19 cellular contexts compared by ENCODE assay signal in genomic region chr7:103880201-103880600, GRCh38.
"Had no signal": no experiment of that assay in that cellular context is flagged by ENCODE, and none has a peak within 500 bp of the region (broad histone marks: within the 10 kb centered on the region; RNA-seq: fewer than 3 reads in every experiment).

No MANE protein-coding gene starts in this region.

- ATAC-seq: foreskin keratinocyte; left lung; mucosa of descending colon; natural killer cell treated with Interleukin-12 subunit alpha and Interleukin-12 subunit beta and Interleukin-15 and Interleukin-18, amount 100 ng/mL, for 72 hours; right lobe of liver; stimulated activated naive B cell treated with anti-CD40 and anti-IgM and Interleukin-4, amounts not matched to agents 10 μg/mL and 1 μg/mL and 100 μg/mL, for 72 hours had no signal

- H3K4me3 ChIP-seq: colonic mucosa, esophagus muscularis mucosa, left lung, mucosa of descending colon, right lobe of liver, thoracic aorta, tibial nerve, upper lobe of left lung had no signal

- H3K4me1 ChIP-seq: colonic mucosa, esophagus muscularis mucosa, foreskin keratinocyte, left lung, parathyroid adenoma, right lobe of liver, upper lobe of left lung had no signal

- H3K9me3 ChIP-seq: colonic mucosa, esophagus muscularis mucosa, mucosa of descending colon, neutrophil, right lobe of liver, thoracic aorta had no signal

- H3K27me3 ChIP-seq: colonic mucosa, esophagus muscularis mucosa, foreskin keratinocyte, left lung, neutrophil, right lobe of liver, tibial nerve, upper lobe of left lung had no signal

- H3K27ac ChIP-seq: colonic mucosa, esophagus muscularis mucosa, foreskin keratinocyte, left lung, neutrophil, parathyroid adenoma, right lobe of liver, thoracic aorta, tibial nerve, upper lobe of left lung had no signal

- DNase-seq: colonic mucosa; effector CD8-positive, alpha-beta T cell; foreskin keratinocyte; left lung; mesenchymal stem cell; mucosa of descending colon; naive B cell; right lobe of liver; small intestine; stimulated activated CD4-positive, alpha-beta T cell treated with anti-CD3 and anti-CD28 coated beads, Interleukin-15, amount 100 ng/mL, for 24 hours; stimulated activated CD4-positive, alpha-beta T cell treated with anti-CD3 and anti-CD28 coated beads, Interleukin-2, amount 100 ng/mL, for 48 hours; stimulated activated naive B cell treated with anti-CD40 and anti-IgM and Interleukin-4, amounts not matched to agents 10 μg/mL and 1 μg/mL and 100 μg/mL, for 72 hours; upper lobe of left lung had no signal

- H3K36me3 ChIP-seq: colonic mucosa, esophagus muscularis mucosa, left lung, neutrophil, right lobe of liver, thoracic aorta, tibial nerve, upper lobe of left lung had no signal
